Comparison of ENCODE assay signal across 14 cellular contexts in genomic region chr4:54066718-54067129, GRCh38. TPM values are rescaled to one million over a fixed set of nuclear protein-coding genes. Genes with fewer than 3 reads are reported as not detected.
DNase-seq lines count a peak whose midpoint lies in the region; ATAC-seq, FAIRE-seq and TF ChIP-seq lines count a peak whose summit lies in the region.
"Had no signal": no experiment of that assay in that cellular context is flagged by ENCODE, and none has a peak within 500 bp of the region (broad histone marks: within the 10 kb centered on the region; RNA-seq: fewer than 3 reads in every experiment).

No MANE protein-coding gene starts in this region.

- no peaks in the 10 kb centered on the region for H3K9me3 Mint-ChIP-seq in CD4-positive, alpha-beta memory T cell
- H3K9me3 Mint-ChIP-seq in Caco-2 (ENCODE audit: unreplicated experiment), result no peaks in the 10 kb centered on the region

- H3K4me1 Mint-ChIP-seq in CD4-positive, alpha-beta memory T cell, result peaks cover 19 to 40% (median 25%) of the 10 kb centered on the region in 4 donors
- peaks cover 24% of the 10 kb centered on the region for H3K4me1 Mint-ChIP-seq in Caco-2 (ENCODE audit: low read depth, unreplicated experiment)

- no peak for DNase-seq in CD4-positive, alpha-beta memory T cell
- DNase-seq in RWPE1 (ENCODE audit: low spot score) (no peak), foreskin keratinocyte (no peak), psoas muscle (no peak), RCC 7860 (ENCODE audit: low spot score) (no peak), Caco-2 (no peak), HCEC 1CT (no peak)
- DNase-seq: activated CD4-positive, alpha-beta T cell treated with anti-CD3 and anti-CD28 coated beads for 36 hours; activated naive CD4-positive, alpha-beta T cell treated with Interleukin-2 at 50 U/mL for 16 hours; effector CD8-positive, alpha-beta T cell; NCI-H2029; retina had no signal

- no peaks in the 10 kb centered on the region for H3K9me3 ChIP-seq in CD4-positive, alpha-beta memory T cell (ENCODE audit: control insufficient read depth in 1 of 2, low read length in 2 of 2)
- H3K9me3 ChIP-seq in psoas muscle, result no peaks in the 10 kb centered on the region
- no peaks in the 10 kb centered on the region for H3K9me3 ChIP-seq in Caco-2
- H3K9me3 ChIP-seq: BLaER1 had no signal

- peak overlapping the region in 4 of 7 donors; percentile 3 to 96 (median 43) for H3K27ac Mint-ChIP-seq in CD4-positive, alpha-beta memory T cell
- no peak overlapping the region for H3K27ac Mint-ChIP-seq in Caco-2 (ENCODE audit: unreplicated experiment)
- H3K27ac Mint-ChIP-seq: activated CD4-positive, alpha-beta T cell treated with anti-CD3 and anti-CD28 coated beads for 36 hours had no signal

- CTCF ChIA-PET in CD4-positive, alpha-beta memory T cell (lab: Charles Lee; ENCODE audit: partially characterized antibody), result interaction anchor here (1.2 kb wide), 1 partner anchor 18 kb away, joined by 3 read pairs; no protein-coding TSS in a partner anchor
- CTCF ChIA-PET in RWPE1 (lab: Yijun Ruan, JAX), result interaction anchor here (0.6 kb wide), 1 partner anchor 126 kb away, joined by 3 read pairs; no protein-coding TSS in a partner anchor
- CTCF ChIA-PET in Caco-2 (lab: Charles Lee), result no interaction called here

- ATAC-seq in foreskin keratinocyte (no peak), psoas muscle (no peak), GM19455 (IDR thresholded peaks at IDR 0.05; ENCODE audit: unreplicated experiment) (no peak)
- ATAC-seq: activated CD4-positive, alpha-beta T cell treated with anti-CD3 and anti-CD28 coated beads for 36 hours had no signal

- TF ChIP-seq CTCF in RWPE1 (conservative IDR thresholded peaks at IDR 0.05; ENCODE audit: low read depth) (no peak), foreskin keratinocyte (conservative IDR thresholded peaks at IDR 0.05) (no peak), psoas muscle (IDR thresholded peaks at IDR 0.05) (no peak), Caco-2 (IDR thresholded peaks at IDR 0.05; ENCODE audit: insufficient read depth in 1 of 2, low read depth in 1 of 2, low read length in 1 of 2, severe bottlenecking in 1 of 2, unreplicated experiment in 1 of 2) (no peak)

- H3K27ac ChIP-seq in CD4-positive, alpha-beta memory T cell (ENCODE audit: low read depth, low read length), result no peak overlapping the region
- peak overlapping the region; percentile 82 for H3K27ac ChIP-seq in RWPE1
- H3K27ac ChIP-seq in foreskin keratinocyte, result peak overlapping the region; percentile 53
- H3K27ac ChIP-seq in psoas muscle, result peak overlapping the region; percentile 91
- H3K27ac ChIP-seq: BLaER1 had no signal

- H3K27me3 ChIP-seq in CD4-positive, alpha-beta memory T cell (ENCODE audit: insufficient read depth, low read length), result no peaks in the 10 kb centered on the region
- H3K27me3 ChIP-seq in foreskin keratinocyte (no peaks in the 10 kb centered on the region), psoas muscle (ENCODE audit: insufficient read depth in 3 of 3, low read length in 2 of 3) (peaks cover 0 to 2% (median 0%) of the 10 kb centered on the region in 3 donors), Caco-2 (replicated peaks; ENCODE audit: control insufficient read depth, insufficient read depth, low read length) (no peaks in the 10 kb centered on the region)
- H3K27me3 ChIP-seq: BLaER1 had no signal

- no TSS peak for BruUV-seq in Caco-2 (replicated peaks; lab: Mats Ljungman, UMichigan)

- POLR2A ChIA-PET in CD4-positive, alpha-beta memory T cell (lab: Charles Lee; ENCODE audit: partially characterized antibody), result no interaction called here
- POLR2A ChIA-PET in RWPE1 (lab: Yijun Ruan, JAX; ENCODE audit: low non-redundant PET) (no interaction called here), Caco-2 (lab: Charles Lee) (no interaction called here)

- H3K27me3 Mint-ChIP-seq in CD4-positive, alpha-beta memory T cell, result no peaks in the 10 kb centered on the region
- no peaks in the 10 kb centered on the region for H3K27me3 Mint-ChIP-seq in Caco-2 (ENCODE audit: insufficient read depth, unreplicated experiment)
- H3K27me3 Mint-ChIP-seq: activated CD4-positive, alpha-beta T cell treated with anti-CD3 and anti-CD28 coated beads for 36 hours had no signal

- intact Hi-C loops in CD4-positive, alpha-beta memory T cell (cut with micrococcal nuclease), result no loop called here
- intact Hi-C loops in psoas muscle (cut with DNase I), result no loop called here
- intact Hi-C loops in Caco-2 (cut with micrococcal nuclease; ENCODE audit: unreplicated experiment), result no loop called here

- whole genome bisulfite sequencing in psoas muscle, 3 donors, result 46 to 66% (median 48%) methylated on average over 2 of the region's 2 CpGs

- H3K36me3 ChIP-seq in CD4-positive, alpha-beta memory T cell (ENCODE audit: insufficient read depth, low read length), result no peaks in the 10 kb centered on the region
- H3K36me3 ChIP-seq in psoas muscle (ENCODE audit: insufficient read depth in 1 of 2, low read depth in 1 of 2) (no peaks in the 10 kb centered on the region), Caco-2 (ENCODE audit: control insufficient read depth, insufficient read depth, low read length) (no peaks in the 10 kb centered on the region)
- H3K36me3 ChIP-seq: BLaER1 had no signal

- no peak overlapping the region for H3K4me3 ChIP-seq in CD4-positive, alpha-beta memory T cell (ENCODE audit: low read length in 2 of 2)
- H3K4me3 ChIP-seq in psoas muscle (no peak overlapping the region), Caco-2 (ENCODE audit: low read depth, low read length) (no peak overlapping the region)
- H3K4me3 ChIP-seq: BLaER1 had no signal

- no peak for FAIRE-seq in RCC 7860 (lab: Jason Lieb, UNC)

- peaks cover 25% of the 10 kb centered on the region for H3K4me1 ChIP-seq in CD4-positive, alpha-beta memory T cell (ENCODE audit: insufficient read depth, low read length)
- peaks cover 38% of the 10 kb centered on the region for H3K4me1 ChIP-seq in foreskin keratinocyte
- H3K4me1 ChIP-seq in psoas muscle, result peaks cover 25% of the 10 kb centered on the region
- peaks cover 18% of the 10 kb centered on the region for H3K4me1 ChIP-seq in Caco-2

- H3K4me3 Mint-ChIP-seq in CD4-positive, alpha-beta memory T cell, result no peak overlapping the region
- H3K4me3 Mint-ChIP-seq in Caco-2 (ENCODE audit: unreplicated experiment), result no peak overlapping the region
- H3K4me3 Mint-ChIP-seq: activated CD4-positive, alpha-beta T cell treated with anti-CD3 and anti-CD28 coated beads for 36 hours had no signal

- peaks cover 0 to 18% of the 10 kb centered on the region in 2 donors for H3K36me3 Mint-ChIP-seq in CD4-positive, alpha-beta memory T cell
- no peaks in the 10 kb centered on the region for H3K36me3 Mint-ChIP-seq in Caco-2 (ENCODE audit: insufficient read depth, unreplicated experiment)

RNA-seq across cellular contexts. Expression of gene CHIC2, which starts 2.3 kb away (rescaled TPM):
- 10 to 100 TPM; 45.3 to 46.6 TPM for total RNA-seq in CD4-positive, alpha-beta memory T cell
- 100 to 1,000 TPM in 1 of 2 donors, 10 to 100 TPM in 1; 52.6 to 120 TPM for polyA plus RNA-seq in CD4-positive, alpha-beta memory T cell
- 21.8 and 22.4 TPM in 2 replicates for total RNA-seq in foreskin keratinocyte
- polyA plus RNA-seq in foreskin keratinocyte, result 14.7 and 16.8 TPM in 2 replicates
- total RNA-seq in psoas muscle, result 10 to 100 TPM in 2 of 4 donors, 1 to 10 TPM in 2; 8.6 to 11.1 (median 9.8) TPM
- 10 to 100 TPM in 2 of 3 donors, 1 to 10 TPM in 1; 9.1 to 17.4 (median 11.2) TPM for polyA plus RNA-seq in psoas muscle
- total RNA-seq in Caco-2 (2022), result 24.9 and 30.0 TPM in 2 replicates

RNA-seq across cellular contexts. Expression of gene GSX2, which starts 33.2 kb away (rescaled TPM):
- total RNA-seq in CD4-positive, alpha-beta memory T cell, result not detected
- not detected for polyA plus RNA-seq in CD4-positive, alpha-beta memory T cell
- total RNA-seq in foreskin keratinocyte (not detected in 2 replicates), psoas muscle (not detected), Caco-2 (2022) (not detected in 2 replicates)
- polyA plus RNA-seq in foreskin keratinocyte (not detected in 2 replicates), psoas muscle (not detected)
- total RNA-seq: activated CD4-positive, alpha-beta T cell treated with anti-CD3 and anti-CD28 coated beads for 36 hours had no signal
